ENCODE assay signal across 23 cellular contexts in genomic region chr10:49297818-49298665, GRCh38. TPM values are rescaled to one million over a fixed set of nuclear protein-coding genes. Genes with fewer than 3 reads are reported as not detected.
DNase-seq lines count a peak whose midpoint lies in the region; ATAC-seq and TF ChIP-seq lines count a peak whose summit lies in the region.
"Had no signal": no experiment of that assay in that cellular context is flagged by ENCODE, and none has a peak within 500 bp of the region (broad histone marks: within the 10 kb centered on the region; RNA-seq: fewer than 3 reads in every experiment).

No MANE protein-coding gene starts in this region.

- H2AK5ac ChIP-seq in mesendoderm (ENCODE audit: low read length), result no peak overlapping the region

- no peak for TF ChIP-seq EP300 in suprapubic skin (IDR thresholded peaks at IDR 0.05)

- no peak overlapping the region for H3K27ac Mint-ChIP-seq in activated CD4-positive, alpha-beta T cell treated with anti-CD3 and anti-CD28 coated beads, Interleukin-2, amount 10 ng/mL, durations not matched to agents 7 days and 5 days
- H3K27ac Mint-ChIP-seq: activated naive CD8-positive, alpha-beta T cell had no signal

- H3K56ac ChIP-seq in mesendoderm (ENCODE audit: low read length), result peak overlapping the region; percentile 54

- peaks cover 3% of the 10 kb centered on the region for H3K27me3 Mint-ChIP-seq in activated CD4-positive, alpha-beta T cell treated with anti-CD3 and anti-CD28 coated beads, Interleukin-2, amount 10 ng/mL, durations not matched to agents 7 days and 5 days
- H3K27me3 Mint-ChIP-seq: activated naive CD8-positive, alpha-beta T cell had no signal

- no peaks in the 10 kb centered on the region for H3K79me1 ChIP-seq in mesendoderm (ENCODE audit: low read length)

- WGBS in mesendoderm (ENCODE audit: extremely low coverage, insufficient coverage, low lambda C conversion rate), result no CpG with 5 or more reads among the region's 9 CpGs
- WGBS in suprapubic skin, result 82% methylated on average over 9 of the region's 9 CpGs

- peak; percentile 67 for DNase-seq in H7
- DNase-seq in Right ventricle myocardium superior, result peak; percentile 66
- peak; percentile 91 for DNase-seq in mesendoderm
- DNase-seq in activated CD4-positive, alpha-beta T cell treated with anti-CD3 and anti-CD28 coated beads, Interleukin-2, amount 10 ng/mL, durations not matched to agents 7 days and 5 days, result no peak
- DNase-seq in suprapubic skin (ENCODE audit: low spot score in 2 of 2), result no peak
- no peak for DNase-seq in globus pallidus (ENCODE audit: low spot score)
- DNase-seq: ACHN; activated CD4-positive, alpha-beta T cell treated with anti-CD3 and anti-CD28 coated beads for 4 hours; GOT3; head of caudate nucleus; naive B cell; NCI-H1417 treated with DMSO at 0.1 percent for 48 hours; NCI-H524 treated with DMSO at 0.1 percent for 48 hours; small intestine; stimulated activated CD4-positive, alpha-beta T cell treated with anti-CD3 and anti-CD28 coated beads, Interleukin-4, amount 100 ng/mL, for 1 hour had no signal

- H3K27me3 ChIP-seq in H7 (ENCODE audit: control insufficient read depth, insufficient read depth, low read length), result no peaks in the 10 kb centered on the region
- H3K27me3 ChIP-seq in mesendoderm (ENCODE audit: insufficient read depth, low read length, poor library complexity), result no peaks in the 10 kb centered on the region
- no peaks in the 10 kb centered on the region for H3K27me3 ChIP-seq in skeletal muscle tissue (ENCODE audit: control insufficient read depth in 3 of 3, insufficient read depth in 3 of 3, low read length in 3 of 3)
- no peaks in the 10 kb centered on the region for H3K27me3 ChIP-seq in suprapubic skin
- H3K27me3 ChIP-seq: ovary had no signal

- H3K4me2 ChIP-seq in mesendoderm (ENCODE audit: low read length), result no peak overlapping the region

- H3K18ac ChIP-seq in mesendoderm (ENCODE audit: low read length), result no peak overlapping the region

- no peaks in the 10 kb centered on the region for H3K79me2 ChIP-seq in mesendoderm (ENCODE audit: control insufficient read depth, insufficient read depth, low read length)

- peak; percentile 60 for ATAC-seq in Right ventricle myocardium superior (ENCODE audit: poor library complexity)
- no peak for ATAC-seq in GM21717 (IDR thresholded peaks at IDR 0.05; ENCODE audit: unreplicated experiment)

- H3K36me3 Mint-ChIP-seq in activated CD4-positive, alpha-beta T cell treated with anti-CD3 and anti-CD28 coated beads, Interleukin-2, amount 10 ng/mL, durations not matched to agents 7 days and 5 days (ENCODE audit: low read depth), result no peaks in the 10 kb centered on the region
- H3K36me3 Mint-ChIP-seq: activated naive CD8-positive, alpha-beta T cell; naive B cell had no signal

- no peak overlapping the region for H3K4me3 Mint-ChIP-seq in activated CD4-positive, alpha-beta T cell treated with anti-CD3 and anti-CD28 coated beads, Interleukin-2, amount 10 ng/mL, durations not matched to agents 7 days and 5 days
- H3K4me3 Mint-ChIP-seq: activated naive CD8-positive, alpha-beta T cell had no signal

- H3K9me3 Mint-ChIP-seq in activated CD4-positive, alpha-beta T cell treated with anti-CD3 and anti-CD28 coated beads, Interleukin-2, amount 10 ng/mL, durations not matched to agents 7 days and 5 days, result no peaks in the 10 kb centered on the region

- intact Hi-C loops in Right ventricle myocardium superior (cut with DNase I), result loop anchor here (5.0 kb wide), 1 partner anchor 71 kb away; no protein-coding TSS in a partner anchor

- H3K27ac ChIP-seq in mesendoderm (ENCODE audit: low read depth, low read length) (no peak overlapping the region), skeletal muscle tissue (ENCODE audit: low read depth, low read length) (peak overlapping the region; percentile 99), suprapubic skin (no peak overlapping the region)
- H3K27ac ChIP-seq: ovary had no signal

- H4K5ac ChIP-seq in mesendoderm (ENCODE audit: low read length), result no peak overlapping the region

- peaks cover 8% of the 10 kb centered on the region for H3K4me1 ChIP-seq in mesendoderm (ENCODE audit: control insufficient read depth, low read depth, low read length)
- peaks cover 67 to 83% (median 70%) of the 10 kb centered on the region in 3 donors for H3K4me1 ChIP-seq in skeletal muscle tissue (ENCODE audit: control insufficient read depth in 3 of 3, insufficient read depth in 3 of 3, low read length in 3 of 3)
- H3K4me1 ChIP-seq in suprapubic skin, result peaks cover 5% of the 10 kb centered on the region

- no peak overlapping the region for H3K23ac ChIP-seq in mesendoderm (ENCODE audit: low read length)

- H3K9me3 ChIP-seq in skeletal muscle tissue (ENCODE audit: control insufficient read depth in 3 of 3, low read length in 3 of 3), result no peaks in the 10 kb centered on the region
- H3K9me3 ChIP-seq in suprapubic skin, result no peaks in the 10 kb centered on the region
- H3K9me3 ChIP-seq: ovary had no signal

- peak overlapping the region; percentile 13 for H2BK5ac ChIP-seq in mesendoderm (ENCODE audit: low read length)

- H3K9ac ChIP-seq in mesendoderm (ENCODE audit: low read length) (no peak overlapping the region), skeletal muscle tissue (ENCODE audit: low read depth in 1 of 3, low read length in 3 of 3) (peak overlapping the region; percentile 95 to 99 (median 98))

- POLR2A ChIA-PET in activated CD4-positive, alpha-beta T cell treated with anti-CD3 and anti-CD28 coated beads, Interleukin-2, amount 10 ng/mL, durations not matched to agents 7 days and 5 days (lab: Charles Lee), result no interaction called here

- H3K4me3 ChIP-seq in H7 (ENCODE audit: insufficient read depth, low read depth, low read length) (no peak overlapping the region), mesendoderm (ENCODE audit: low read length) (no peak overlapping the region), skeletal muscle tissue (ENCODE audit: low read length in 3 of 3) (peak overlapping the region; percentile 68 to 97 (median 95)), suprapubic skin (no peak overlapping the region)
- H3K4me3 ChIP-seq: ovary had no signal

- H4K8ac ChIP-seq in mesendoderm (ENCODE audit: low read depth, low read length), result no peak overlapping the region

- H2BK15ac ChIP-seq in mesendoderm (replicated peaks; ENCODE audit: low read depth), result no peak overlapping the region

- H3K4ac ChIP-seq in mesendoderm (ENCODE audit: low read depth, low read length), result no peak overlapping the region

- no peaks in the 10 kb centered on the region for H3K36me3 ChIP-seq in H7 (replicated peaks; ENCODE audit: control insufficient read depth, insufficient read depth, low read length)
- no peaks in the 10 kb centered on the region for H3K36me3 ChIP-seq in mesendoderm (ENCODE audit: control insufficient read depth, insufficient read depth, low read length)
- peaks cover 1 to 31% (median 4%) of the 10 kb centered on the region in 3 donors for H3K36me3 ChIP-seq in skeletal muscle tissue (ENCODE audit: control insufficient read depth in 3 of 3, insufficient read depth in 3 of 3, low read length in 3 of 3)
- no peaks in the 10 kb centered on the region for H3K36me3 ChIP-seq in suprapubic skin
- H3K36me3 ChIP-seq: ovary had no signal

- H2BK120ac ChIP-seq in mesendoderm (ENCODE audit: low read depth, low read length), result no peak overlapping the region

- no peaks in the 10 kb centered on the region for H3K4me1 Mint-ChIP-seq in activated CD4-positive, alpha-beta T cell treated with anti-CD3 and anti-CD28 coated beads, Interleukin-2, amount 10 ng/mL, durations not matched to agents 7 days and 5 days

- no peak for TF ChIP-seq CTCF in suprapubic skin (IDR thresholded peaks at IDR 0.05)

- TF ChIP-seq POLR2A in suprapubic skin (IDR thresholded peaks at IDR 0.05), result no peak

- CTCF ChIA-PET in activated CD4-positive, alpha-beta T cell treated with anti-CD3 and anti-CD28 coated beads, Interleukin-2, amount 10 ng/mL, durations not matched to agents 7 days and 5 days (lab: Charles Lee), result no interaction called here

RNA-seq across cellular contexts. Expression of gene C10orf71, which starts 0.9 kb away (rescaled TPM):
- total RNA-seq in H7 (2014; rRNA removed; shearing (Covaris generic)), result not detected in 2 replicates
- total RNA-seq in Right ventricle myocardium superior (108 TPM), skeletal muscle tissue (4.7 TPM), suprapubic skin (not detected)
- polyA plus RNA-seq in mesendoderm (2013, experiment 1 of 2), result not detected
- 0.01 TPM for polyA plus RNA-seq in mesendoderm (2013, experiment 2 of 2)
- not detected for total RNA-seq in activated CD4-positive, alpha-beta T cell treated with anti-CD3 and anti-CD28 coated beads, Interleukin-2, amount 10 ng/mL, durations not matched to agents 7 days and 5 days
- total RNA-seq: fibroblast of lung, IMR-90, lung microvascular endothelial cell, M059J had no signal
- polyA plus RNA-seq: fibroblast of lung, IMR-90 had no signal

Comparison
In these comparisons a context has a peak if more than half of its experiments do, and no peak if none do; other contexts are left out.
1. DNase-seq: peak in H7 (single experiment), Right ventricle myocardium superior (single experiment) and mesendoderm (single experiment); none in activated CD4-positive, alpha-beta T cell treated with anti-CD3 and anti-CD28 coated beads, Interleukin-2, amount 10 ng/mL, durations not matched to agents 7 days and 5 days (single experiment), suprapubic skin (0 of 2) and globus pallidus (single experiment).
2. H3K4me3 ChIP-seq: peak in skeletal muscle tissue (3 of 3); none in H7 (single experiment), mesendoderm (single experiment) and suprapubic skin (single experiment).
3. RNA of gene C10orf71, which starts 0.9 kb away (total RNA-seq): 108 TPM in Right ventricle myocardium superior (single experiment); 4.7 TPM in skeletal muscle tissue (single experiment), not detected in H7, not detected in activated CD4-positive, alpha-beta T cell treated with anti-CD3 and anti-CD28 coated beads, Interleukin-2, amount 10 ng/mL, durations not matched to agents 7 days and 5 days and not detected in suprapubic skin; every median in the first group is over 10 times any median in the second.